Comparison of ENCODE assay signal across 2 cellular contexts in the genomic region with DNA sequence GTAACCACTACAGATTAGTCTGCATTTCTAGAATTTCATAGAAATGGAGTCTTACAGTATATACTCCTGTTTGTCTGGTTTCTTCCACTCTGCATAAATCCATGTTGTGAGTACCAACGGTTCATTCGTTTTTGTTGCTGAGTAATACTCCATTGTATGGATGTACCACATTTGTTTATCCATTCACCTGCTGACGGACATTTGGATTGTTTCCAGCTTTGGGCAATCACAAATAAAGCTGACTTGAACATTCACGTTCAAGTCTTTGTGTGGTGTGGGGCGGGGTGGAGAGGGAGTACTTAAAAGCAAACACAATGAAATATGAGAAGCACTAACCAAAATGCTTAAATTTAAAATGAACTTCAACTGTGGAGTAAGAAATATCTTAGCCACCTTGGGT.
TF ChIP-seq lines count a peak whose summit lies in the region.

No MANE protein-coding gene starts in this region.

TF ChIP-seq in Ishikawa, 13 proteins besides CTCF, POLR2A, EP300 and RAD21 (continued from another document):
- TF ChIP-seq, protein P1, sequence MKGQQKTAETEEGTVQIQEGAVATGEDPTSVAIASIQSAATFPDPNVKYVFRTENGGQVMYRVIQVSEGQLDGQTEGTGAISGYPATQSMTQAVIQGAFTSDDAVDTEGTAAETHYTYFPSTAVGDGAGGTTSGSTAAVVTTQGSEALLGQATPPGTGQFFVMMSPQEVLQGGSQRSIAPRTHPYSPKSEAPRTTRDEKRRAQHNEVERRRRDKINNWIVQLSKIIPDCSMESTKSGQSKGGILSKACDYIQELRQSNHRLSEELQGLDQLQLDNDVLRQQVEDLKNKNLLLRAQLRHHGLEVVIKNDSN (IDR thresholded peaks at IDR 0.05): no peak
- peak; percentile 38; the same call in 1 of the 2 replicates for TF ChIP-seq NFIC (IDR thresholded peaks at IDR 0.05)
- no peak for TF ChIP-seq TEAD4 (IDR thresholded peaks at IDR 0.05)

TF ChIP-seq in K562, 482 proteins besides CTCF, POLR2A, EP300 and RAD21 (continued from another document):
- TF ChIP-seq, protein P2, sequence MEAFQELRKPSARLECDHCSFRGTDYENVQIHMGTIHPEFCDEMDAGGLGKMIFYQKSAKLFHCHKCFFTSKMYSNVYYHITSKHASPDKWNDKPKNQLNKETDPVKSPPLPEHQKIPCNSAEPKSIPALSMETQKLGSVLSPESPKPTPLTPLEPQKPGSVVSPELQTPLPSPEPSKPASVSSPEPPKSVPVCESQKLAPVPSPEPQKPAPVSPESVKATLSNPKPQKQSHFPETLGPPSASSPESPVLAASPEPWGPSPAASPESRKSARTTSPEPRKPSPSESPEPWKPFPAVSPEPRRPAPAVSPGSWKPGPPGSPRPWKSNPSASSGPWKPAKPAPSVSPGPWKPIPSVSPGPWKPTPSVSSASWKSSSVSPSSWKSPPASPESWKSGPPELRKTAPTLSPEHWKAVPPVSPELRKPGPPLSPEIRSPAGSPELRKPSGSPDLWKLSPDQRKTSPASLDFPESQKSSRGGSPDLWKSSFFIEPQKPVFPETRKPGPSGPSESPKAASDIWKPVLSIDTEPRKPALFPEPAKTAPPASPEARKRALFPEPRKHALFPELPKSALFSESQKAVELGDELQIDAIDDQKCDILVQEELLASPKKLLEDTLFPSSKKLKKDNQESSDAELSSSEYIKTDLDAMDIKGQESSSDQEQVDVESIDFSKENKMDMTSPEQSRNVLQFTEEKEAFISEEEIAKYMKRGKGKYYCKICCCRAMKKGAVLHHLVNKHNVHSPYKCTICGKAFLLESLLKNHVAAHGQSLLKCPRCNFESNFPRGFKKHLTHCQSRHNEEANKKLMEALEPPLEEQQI (IDR thresholded peaks at IDR 0.05): 0 out of 2 replicates have a peak, but pooled peaks have one; percentile 40
- TF ChIP-seq NFIC (IDR thresholded peaks at IDR 0.05) (peak; percentile 89), CBX3 (IDR thresholded peaks at IDR 0.05; ENCODE audit: borderline replicate concordance in 1 of 2, low read length in 2 of 2) (peak in 1 of 2 experiments; percentile 64; a peak in 1 of 3 replicates), MEIS2 (IDR thresholded peaks at IDR 0.05; ENCODE audit: partially characterized antibody) (peak; percentile 84), BCOR (IDR thresholded peaks at IDR 0.05) (0 out of 2 replicates have a peak, but pooled peaks have one; percentile 16), NFE2 (IDR thresholded peaks at IDR 0.05; ENCODE audit: low read depth) (0 out of 2 replicates have a peak, but pooled peaks have one; percentile 9), ZNF75A (CRISPR knock-in tag; IDR thresholded peaks at IDR 0.05) (no peak), RBM25 (IDR thresholded peaks at IDR 0.05; ENCODE audit: low read depth, low read length, severe bottlenecking) (peak; percentile 49), SMAD4 (CRISPR knock-in tag; conservative IDR thresholded peaks at IDR 0.05) (no peak), ZNF316 (IDR thresholded peaks at IDR 0.05) (peak; percentile 55), MYBL2 (IDR thresholded peaks at IDR 0.05; ENCODE audit: low read depth) (0 out of 2 replicates have a peak, but pooled peaks have one; percentile 14), MYBL2 (CRISPR knock-in tag; IDR thresholded peaks at IDR 0.05; ENCODE audit: borderline replicate concordance) (no peak)
- TF ChIP-seq, protein P3, sequence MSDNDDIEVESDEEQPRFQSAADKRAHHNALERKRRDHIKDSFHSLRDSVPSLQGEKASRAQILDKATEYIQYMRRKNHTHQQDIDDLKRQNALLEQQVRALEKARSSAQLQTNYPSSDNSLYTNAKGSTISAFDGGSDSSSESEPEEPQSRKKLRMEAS (CRISPR knock-in tag; IDR thresholded peaks at IDR 0.05): no peak
